ENCODE assay signal across 8 cellular contexts in the genomic region with DNA sequence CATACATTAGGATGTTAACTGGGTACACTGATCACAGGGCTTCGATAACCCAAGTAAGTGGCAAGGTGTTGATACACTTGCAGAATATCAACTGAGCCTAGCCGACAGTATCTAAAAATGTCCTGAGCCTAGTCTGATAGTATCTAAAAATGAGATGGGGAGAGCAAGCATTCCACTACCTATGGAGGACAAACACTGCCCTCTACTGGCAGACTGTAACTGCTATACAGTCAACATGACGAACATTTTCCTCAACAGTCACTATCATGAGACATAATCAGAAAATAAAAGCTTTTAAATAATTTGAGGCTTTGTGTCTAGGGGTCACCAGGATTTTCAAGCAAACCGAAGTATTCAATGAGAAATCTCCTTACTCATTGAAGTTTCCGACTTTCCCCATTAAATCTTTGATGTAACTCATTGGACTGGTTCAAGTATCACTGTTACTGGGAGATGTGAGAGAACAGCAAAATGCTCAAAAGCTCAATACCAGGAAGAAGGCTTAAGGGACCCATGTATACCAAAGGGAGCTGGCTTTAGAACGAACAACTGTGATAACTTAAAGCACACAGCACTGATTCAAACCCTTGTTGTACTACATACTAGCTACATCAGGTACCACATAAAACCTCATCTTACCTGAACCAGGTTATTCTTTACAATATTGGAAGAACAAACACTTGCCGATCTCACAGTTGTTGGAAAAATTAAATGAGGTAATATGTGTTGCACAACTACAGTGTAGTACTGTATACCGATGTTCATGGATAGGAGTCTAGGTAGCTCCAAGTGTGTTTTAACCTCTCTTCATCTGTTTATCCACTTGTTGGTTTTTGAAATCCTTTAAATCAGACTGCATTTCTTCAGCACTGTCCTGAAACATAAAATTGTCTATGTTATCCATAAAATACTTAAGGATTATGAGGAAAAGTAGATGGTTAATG. TPM values are rescaled to one million over a fixed set of nuclear protein-coding genes. Genes with fewer than 3 reads are reported as not detected.
DNase-seq lines count a peak whose midpoint lies in the region; ATAC-seq, FAIRE-seq and TF ChIP-seq lines count a peak whose summit lies in the region.

No MANE protein-coding gene starts in this region.

- no peak overlapping the region for H3K9ac ChIP-seq in GM12878 (ENCODE audit: control insufficient read depth, insufficient read depth, low read length)

- no peaks in the 10 kb centered on the region for H4K20me1 ChIP-seq in GM12878 (ENCODE audit: control insufficient read depth, insufficient read depth)

- no peak overlapping the region for H3K27ac ChIP-seq in GM12878 (ENCODE audit: control insufficient read depth, insufficient read depth)
- no peak overlapping the region for H3K27ac ChIP-seq in iPS DF 6.9 (ENCODE audit: low read length)

- DNase-seq in Ammon's horn (ENCODE audit: low spot score) (peak; percentile 93), NCI-H1417 treated with DMSO at 0.1 percent for 48 hours (lab: John Stamatoyannopoulos, UW) (peak; percentile 19), T follicular helper cell (ENCODE audit: low read depth) (peak; percentile 49), GM12878 (ENCODE audit: low read depth, low spot score) (peak; percentile 62), iPS DF 6.9 (ENCODE audit: low read depth, low spot score) (peak; percentile 71), smooth muscle cell of the brain vasculature (ENCODE audit: low read depth, low spot score) (peak; percentile 61), cortex of kidney (lab: John Stamatoyannopoulos, UW) (no peak)

- RAD21 ChIA-PET in GM12878 (lab: Charles Lee; ENCODE audit: unreplicated experiment): interaction anchor here (0.6 to 10.5 kb wide), 32 partner anchors 9 to 266 kb away, joined by 3 to 538 read pairs (median 6); a partner anchor contains a TSS

- H3K4me2 ChIP-seq in GM12878 (ENCODE audit: control insufficient read depth, insufficient read depth): no peak overlapping the region

- peak; percentile 62 for FAIRE-seq in GM12878 (lab: Jason Lieb, UNC)

- no peak for TF ChIP-seq EP300 in GM12878 (IDR thresholded peaks at IDR 0.05; ENCODE audit: borderline replicate concordance in 1 of 2, control insufficient read depth in 1 of 2, low read depth in 2 of 2, low read length in 2 of 2)

- in situ Hi-C loops in GM12878 (cut with MboI): loop anchor here (5.0 kb wide), 1 partner anchor 124 kb away; no protein-coding TSS in a partner anchor

- H3K36me3 ChIP-seq in GM12878 (ENCODE audit: control insufficient read depth in 2 of 2, insufficient read depth in 2 of 2, low read length in 1 of 2): peaks cover 2 to 5% of the 10 kb centered on the region in 2 experiments; a peak in 3 of 4 replicates
- peaks cover 4% of the 10 kb centered on the region; the same call in 1 of the 2 replicates for H3K36me3 ChIP-seq in iPS DF 6.9 (ENCODE audit: control insufficient read depth, insufficient read depth, low read length)

- POLR2A ChIA-PET in GM12878 (lab: Charles Lee): interaction anchor here (0.5 to 10.1 kb wide), 10 partner anchors 19 to 118 kb away, joined by 3 to 89 read pairs (median 5); a partner anchor contains a TSS

- peak; percentile 77 to 95 (median 92) for TF ChIP-seq CTCF in GM12878 (IDR thresholded peaks at IDR 0.05 in 2 of 3, conservative IDR thresholded peaks at IDR 0.05 in 1 of 3; ENCODE audit: control insufficient read depth in 2 of 3, extremely low read depth in 1 of 3, insufficient read depth in 1 of 3, low read depth in 3 of 3, low read length in 3 of 3)

- CTCF ChIA-PET in GM12878 (lab: Yijun Ruan, JAX): interaction anchor here (0.7 to 16.5 kb wide), 44 partner anchors 8 to 394 kb away, joined by 3 to 1339 read pairs (median 7); a partner anchor contains a TSS

- TF ChIP-seq RAD21 in GM12878 (IDR thresholded peaks at IDR 0.05; ENCODE audit: insufficient read depth, low read depth, low read length): peak; percentile 91

- SMC1A ChIA-PET in GM12878 (lab: Charles Lee; ENCODE audit: uncharacterized antibody, unreplicated experiment): interaction anchor here (0.7 to 19.5 kb wide), 31 partner anchors 8 to 266 kb away, joined by 3 to 1008 read pairs (median 5); a partner anchor contains a TSS

- H3K4me1 ChIP-seq in GM12878 (ENCODE audit: control insufficient read depth, insufficient read depth, low read length) (no peaks in the 10 kb centered on the region), iPS DF 6.9 (ENCODE audit: control insufficient read depth, insufficient read depth, low read length) (no peaks in the 10 kb centered on the region)

- 33% methylated on average over 8 of the region's 8 CpGs for WGBS in GM12878 (ENCODE audit: insufficient coverage, insufficient replicate concordance, low lambda C conversion rate, missing lambda C conversion rate)
- whole genome bisulfite sequencing in iPS DF 6.9 (ENCODE audit: insufficient coverage, insufficient read length): no CpG with 5 or more reads among the region's 8 CpGs

- no peak for TF ChIP-seq POLR2A in GM12878 (IDR thresholded peaks at IDR 0.05; ENCODE audit: low read depth, low read length)

- H2AFZ ChIP-seq in GM12878 (ENCODE audit: control insufficient read depth, low read depth, low read length): no peak overlapping the region

- H3K79me2 ChIP-seq in GM12878 (ENCODE audit: control insufficient read depth, insufficient read depth, low read length): no peaks in the 10 kb centered on the region

- peak; percentile 57 for ATAC-seq in GM19397 (IDR thresholded peaks at IDR 0.05; ENCODE audit: unreplicated experiment)
- peak; percentile 99 for ATAC-seq in GM12878

- BruUV-seq in GM12878 (replicated peaks; lab: Mats Ljungman, UMichigan): no TSS peak

- H3K9me3 ChIP-seq in GM12878 (replicated peaks; ENCODE audit: control insufficient read depth, insufficient read depth, low read length): no peaks in the 10 kb centered on the region
- H3K9me3 ChIP-seq in iPS DF 6.9 (ENCODE audit: control insufficient read depth, insufficient read depth, low read length): no peaks in the 10 kb centered on the region

- intact Hi-C loops in GM12878 (cut with micrococcal nuclease; ENCODE audit: unreplicated experiment): loop anchor here (1.0 kb wide), 3 partner anchors 52 to 182 kb away; no protein-coding TSS in a partner anchor

- H3K27me3 ChIP-seq in GM12878 (replicated peaks in 1 of 2; ENCODE audit: control insufficient read depth in 2 of 2, insufficient read depth in 2 of 2, low read length in 1 of 2): no peaks in the 10 kb centered on the region
- no peaks in the 10 kb centered on the region for H3K27me3 ChIP-seq in iPS DF 6.9 (ENCODE audit: control insufficient read depth, insufficient read depth, low read length)

- H3K4me3 ChIP-seq in GM12878 (no peak overlapping the region), iPS DF 6.9 (ENCODE audit: low read length) (no peak overlapping the region)

RNA-seq across cellular contexts. Expression of a gene that starts 31.1 kb away (rescaled TPM):
- 17.9 and 20.3 TPM in 2 replicates for total RNA-seq in GM12878 (2013; cell fraction: nucleolus; rRNA removed)
- 8.8 and 10.3 TPM in 2 replicates for total RNA-seq in GM12878 (2014; rRNA removed)
- 3.8 and 4.4 TPM in 2 replicates for total RNA-seq in GM12878 (2014; rRNA removed; fragmentation: Illumina TruSeq; extraction: Trizol)
- 9.8 and 9.9 TPM in 2 replicates for total RNA-seq in GM12878 (2021)
- polyA plus RNA-seq in GM12878 (2011; ENCODE audit: low read depth): 1.1 TPM
- polyA plus RNA-seq in GM12878 (2011; rRNA removed): 6.5 and 10.2 TPM in 2 replicates
- polyA plus RNA-seq in GM12878 (2011; cell fraction: cytosol; rRNA removed): 10.3 and 13.0 TPM in 2 replicates
- polyA plus RNA-seq in GM12878 (2011; cell fraction: nucleus; rRNA removed): 28.7 and 39.6 TPM in 2 replicates
- polyA plus RNA-seq in GM12878 (2012): 2.1 TPM in 2 replicates
- polyA plus RNA-seq in GM12878 (2014; fragmentation: Illumina TruSeq; extraction: Trizol): 3.7 and 3.9 TPM in 2 replicates
- polyA plus RNA-seq in GM12878 (2014; fragmentation: Nextera tagmentation; extraction: Ambion mirVana): under 1 TPM; 0.26 to 0.60 TPM
- polyA plus RNA-seq in GM12878 (2014; rRNA removed): 7.2 and 7.5 TPM in 2 replicates
- polyA plus RNA-seq in GM12878 (2016; fragmentation: Nextera tagmentation; extraction: Ambion mirVana): 1 to 10 TPM; 1.2 to 1.4 TPM
- 4.8 and 7.7 TPM in 2 replicates for polyA minus RNA-seq in GM12878 (2011; rRNA and poly(A)+ RNA removed)
- polyA minus RNA-seq in GM12878 (2011; cell fraction: cytosol; rRNA and poly(A)+ RNA removed): 2.4 and 3.7 TPM in 2 replicates
- polyA minus RNA-seq in GM12878 (2011; cell fraction: nucleus; rRNA and poly(A)+ RNA removed): 5.4 and 8.4 TPM in 2 replicates

RNA-seq across cellular contexts. Expression of a gene that starts 38.6 kb away (rescaled TPM):
- total RNA-seq in GM12878 (2013; cell fraction: nucleolus; rRNA removed): 43.7 and 102 TPM in 2 replicates
- total RNA-seq in GM12878 (2014; rRNA removed) (55.4 and 81.8 TPM in 2 replicates), GM12878 (2014; rRNA removed; fragmentation: Illumina TruSeq; extraction: Trizol) (127 and 135 TPM in 2 replicates), GM12878 (2021) (126 and 133 TPM in 2 replicates)
- 21.8 TPM for polyA plus RNA-seq in GM12878 (2011; ENCODE audit: low read depth)
- polyA plus RNA-seq in GM12878 (2011; rRNA removed) (68.3 and 124 TPM in 2 replicates), GM12878 (2014; fragmentation: Illumina TruSeq; extraction: Trizol) (98.4 and 130 TPM in 2 replicates), GM12878 (2014; fragmentation: Nextera tagmentation; extraction: Ambion mirVana) (10 to 100 TPM; 40.5 to 41.7 TPM), GM12878 (2014; rRNA removed) (47.3 and 60.3 TPM in 2 replicates), GM12878 (2016; fragmentation: Nextera tagmentation; extraction: Ambion mirVana) (10 to 100 TPM; 53.5 to 55.7 TPM)
- polyA plus RNA-seq in GM12878 (2011; cell fraction: cytosol; rRNA removed): 25.5 and 27.9 TPM in 2 replicates
- polyA plus RNA-seq in GM12878 (2011; cell fraction: nucleus; rRNA removed): 14.5 and 18.7 TPM in 2 replicates
- polyA plus RNA-seq in GM12878 (2012): 39.6 and 47.4 TPM in 2 replicates
- 63.1 and 97.2 TPM in 2 replicates for polyA minus RNA-seq in GM12878 (2011; rRNA and poly(A)+ RNA removed)
- 28.1 and 33.3 TPM in 2 replicates for polyA minus RNA-seq in GM12878 (2011; cell fraction: cytosol; rRNA and poly(A)+ RNA removed)
- 29.3 and 34.8 TPM in 2 replicates for polyA minus RNA-seq in GM12878 (2011; cell fraction: nucleus; rRNA and poly(A)+ RNA removed)
